ENCODE assay signal across 13 cellular contexts in genomic region chr2:215727507-215728503, GRCh38.
DNase-seq lines count a peak whose midpoint lies in the region; ATAC-seq, FAIRE-seq and TF ChIP-seq lines count a peak whose summit lies in the region.
"Had no signal": no experiment of that assay in that cellular context is flagged by ENCODE, and none has a peak within 500 bp of the region (broad histone marks: within the 10 kb centered on the region; RNA-seq: fewer than 3 reads in every experiment).

No MANE protein-coding gene starts in this region.

- H2AK5ac ChIP-seq in neuronal stem cell (ENCODE audit: low read depth, low read length) = no peak overlapping the region

- no peak overlapping the region for H4K91ac ChIP-seq in neuronal stem cell (ENCODE audit: low read depth, low read length, poor library complexity)

- H3K18ac ChIP-seq in neuronal stem cell (ENCODE audit: low read length) = no peak overlapping the region

- H2AFZ ChIP-seq in neuronal stem cell (ENCODE audit: low read length) = no peak overlapping the region

- no peaks in the 10 kb centered on the region for H3K4me1 Mint-ChIP-seq in stimulated activated naive CD8-positive, alpha-beta T cell treated with anti-CD3 and anti-CD28 coated beads, Interleukin-15, amount 100 ng/mL, for 72 hours
- H3K4me1 Mint-ChIP-seq: stimulated activated effector memory CD8-positive, alpha-beta T cell treated with anti-CD3 and anti-CD28 coated beads, Interleukin-12 subunit alpha, Interleukin-12 subunit beta, amount 100 ng/mL, for 72 hours had no signal

- no peaks in the 10 kb centered on the region for H3K27me3 ChIP-seq in neuronal stem cell (ENCODE audit: control insufficient read depth in 3 of 3, insufficient read depth in 3 of 3, low read depth in 1 of 3, low read length in 3 of 3)

- no peak overlapping the region for H3K9ac ChIP-seq in neuronal stem cell (ENCODE audit: low read depth, low read length, poor library complexity)

- H3K79me1 ChIP-seq in neuronal stem cell (ENCODE audit: low read depth, low read length) = no peaks in the 10 kb centered on the region

- H3K4me3 ChIP-seq in foreskin fibroblast (ENCODE audit: low read depth in 1 of 2, low read length in 2 of 2) (no peak overlapping the region), neuronal stem cell (ENCODE audit: low read length in 2 of 2) (no peak overlapping the region)

- no peaks in the 10 kb centered on the region for H3K4me1 ChIP-seq in neuronal stem cell (ENCODE audit: control insufficient read depth in 2 of 2, insufficient read depth in 1 of 2, low read depth in 1 of 2, low read length in 2 of 2)

- no CpG with 5 or more reads among the region's 1 CpG for whole genome bisulfite sequencing in neuronal stem cell (ENCODE audit: extremely low coverage in 2 of 2, insufficient read length in 2 of 2, insufficient replicate concordance in 1 of 2), 2 donors

- H2BK120ac ChIP-seq in neuronal stem cell (ENCODE audit: low read depth, low read length) = no peak overlapping the region

- TF ChIP-seq POLR2A in H54 (IDR thresholded peaks at IDR 0.05; ENCODE audit: low read depth, low read length) = no peak

- H3K36me3 ChIP-seq in neuronal stem cell (replicated peaks in 1 of 2; ENCODE audit: control insufficient read depth in 2 of 2, insufficient read depth in 2 of 2, low read length in 2 of 2) = no peaks in the 10 kb centered on the region

- no peak overlapping the region for H2BK15ac ChIP-seq in neuronal stem cell (ENCODE audit: low read length)

- DNase-seq in AG20443 (ENCODE audit: low spot score) (peak; percentile 33), NCI-H226 (peak; percentile 4), foreskin fibroblast (peak; percentile 67 to 79), neuronal stem cell (ENCODE audit: low spot score) (no peak), H54 (ENCODE audit: insufficient read length, low spot score) (no peak), NCI-H2171 (lab: John Stamatoyannopoulos, UW) (no peak)
- DNase-seq in stimulated activated naive CD8-positive, alpha-beta T cell treated with anti-CD3 and anti-CD28 coated beads, Interleukin-15, amount 100 ng/mL, for 72 hours = no peak
- DNase-seq: activated T-cell treated with anti-CD3 and anti-CD28 coated beads, Interleukin-2, amount 50 U/mL, for 24 hours; hippocampal formation; naive B cell; NCI-H82 had no signal

- no peak overlapping the region for H3K4me2 ChIP-seq in neuronal stem cell (ENCODE audit: insufficient read depth, low read length, poor library complexity, severe bottlenecking)

- no peaks in the 10 kb centered on the region for H3K27me3 Mint-ChIP-seq in stimulated activated naive CD8-positive, alpha-beta T cell treated with anti-CD3 and anti-CD28 coated beads, Interleukin-15, amount 100 ng/mL, for 72 hours
- H3K27me3 Mint-ChIP-seq: activated T-cell treated with anti-CD3 and anti-CD28 coated beads, Interleukin-2, amount 50 U/mL, for 24 hours had no signal

- no peak overlapping the region for H4K8ac ChIP-seq in neuronal stem cell (ENCODE audit: low read depth, low read length)

- H3K14ac ChIP-seq in neuronal stem cell (ENCODE audit: low read length) = no peak overlapping the region

- H3K23ac ChIP-seq in neuronal stem cell (ENCODE audit: low read depth, low read length, poor library complexity) = no peak overlapping the region

- peak; percentile 6 for ATAC-seq in GM21515 (IDR thresholded peaks at IDR 0.05; ENCODE audit: unreplicated experiment)
- no peak for ATAC-seq in stimulated activated naive CD8-positive, alpha-beta T cell treated with anti-CD3 and anti-CD28 coated beads, Interleukin-15, amount 100 ng/mL, for 72 hours

- no peak overlapping the region for H3K27ac ChIP-seq in neuronal stem cell (replicated peaks; ENCODE audit: low read length)

- no peak for TF ChIP-seq CTCF in foreskin fibroblast (IDR thresholded peaks at IDR 0.05; ENCODE audit: low read depth, low read length)

- H3K27ac Mint-ChIP-seq in stimulated activated naive CD8-positive, alpha-beta T cell treated with anti-CD3 and anti-CD28 coated beads, Interleukin-15, amount 100 ng/mL, for 72 hours = no peak overlapping the region
- H3K27ac Mint-ChIP-seq: naive B cell; stimulated activated effector memory CD8-positive, alpha-beta T cell treated with anti-CD3 and anti-CD28 coated beads, Interleukin-12 subunit alpha, Interleukin-12 subunit beta, amount 100 ng/mL, for 72 hours had no signal

- no peaks in the 10 kb centered on the region for H3K9me3 ChIP-seq in neuronal stem cell (replicated peaks in 1 of 2; ENCODE audit: control insufficient read depth in 2 of 2, insufficient read depth in 1 of 2, low read depth in 1 of 2, low read length in 2 of 2)

- H2BK5ac ChIP-seq in neuronal stem cell (ENCODE audit: low read length) = no peak overlapping the region

- H3K4me3 Mint-ChIP-seq in stimulated activated naive CD8-positive, alpha-beta T cell treated with anti-CD3 and anti-CD28 coated beads, Interleukin-15, amount 100 ng/mL, for 72 hours = no peak overlapping the region
- H3K4me3 Mint-ChIP-seq: activated T-cell treated with anti-CD3 and anti-CD28 coated beads, Interleukin-2, amount 50 U/mL, for 24 hours; naive B cell; stimulated activated effector memory CD8-positive, alpha-beta T cell treated with anti-CD3 and anti-CD28 coated beads, Interleukin-12 subunit alpha, Interleukin-12 subunit beta, amount 100 ng/mL, for 72 hours had no signal

- H3K9me3 Mint-ChIP-seq in stimulated activated naive CD8-positive, alpha-beta T cell treated with anti-CD3 and anti-CD28 coated beads, Interleukin-15, amount 100 ng/mL, for 72 hours = no peaks in the 10 kb centered on the region
- H3K9me3 Mint-ChIP-seq: activated T-cell treated with anti-CD3 and anti-CD28 coated beads, Interleukin-2, amount 50 U/mL, for 24 hours; stimulated activated effector memory CD8-positive, alpha-beta T cell treated with anti-CD3 and anti-CD28 coated beads, Interleukin-12 subunit alpha, Interleukin-12 subunit beta, amount 100 ng/mL, for 72 hours had no signal

- no peak overlapping the region for H2BK12ac ChIP-seq in neuronal stem cell (ENCODE audit: low read length)

- H3K4ac ChIP-seq in neuronal stem cell (ENCODE audit: low read length) = no peak overlapping the region

- FAIRE-seq in H54 (lab: Jason Lieb, UNC) = no peak

Comparison
In these comparisons a context has a peak if more than half of its experiments do, and no peak if none do; other contexts are left out.
1. DNase-seq: peak in AG20443 (single experiment), NCI-H226 (single experiment) and foreskin fibroblast (2 of 2); none in neuronal stem cell (single experiment), stimulated activated naive CD8-positive, alpha-beta T cell treated with anti-CD3 and anti-CD28 coated beads, Interleukin-15, amount 100 ng/mL, for 72 hours (0 of 2), H54 (single experiment) and NCI-H2171 (single experiment).